In the genomic region with DNA sequence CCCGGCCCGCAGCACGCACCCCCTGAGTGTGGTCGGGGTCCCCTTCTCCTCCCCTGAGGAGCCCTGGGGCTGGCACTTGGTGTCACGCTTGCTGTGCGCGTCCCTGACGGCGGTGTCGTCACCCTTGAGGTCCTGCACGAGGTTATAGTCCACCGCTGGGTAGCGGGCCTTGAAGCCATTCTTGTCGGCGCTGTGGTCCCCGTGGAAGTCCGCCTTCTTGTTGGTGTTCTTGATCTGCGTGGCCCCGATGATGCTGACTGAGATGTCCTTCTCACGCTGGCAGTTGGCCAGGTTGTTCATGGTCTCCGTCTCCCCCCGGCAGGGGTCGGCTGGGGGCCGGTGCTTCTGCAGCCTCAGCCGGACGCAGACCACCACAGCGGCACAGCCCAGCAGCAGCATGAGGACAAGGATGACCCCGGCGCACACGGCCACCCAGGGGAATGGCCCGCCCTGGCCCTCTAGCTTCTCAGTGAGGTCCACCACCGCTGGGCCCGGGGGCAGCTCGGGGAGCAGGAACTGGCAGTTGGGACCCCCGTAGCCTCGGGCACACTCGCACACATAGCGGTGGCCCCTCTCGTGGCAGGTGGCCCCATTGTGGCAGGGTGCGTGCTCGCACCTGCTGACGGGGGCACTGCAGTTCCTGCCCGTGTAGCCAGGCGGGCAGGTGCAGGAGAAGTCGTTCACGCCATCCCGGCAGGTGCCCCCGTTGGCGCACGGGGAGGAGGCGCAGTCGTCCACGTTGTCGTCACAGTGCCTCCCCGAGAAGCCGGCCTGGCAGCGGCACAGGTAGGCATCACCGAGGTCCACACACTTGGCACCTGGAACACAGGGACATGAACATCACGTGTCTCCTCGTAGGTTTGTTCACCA, we compare ENCODE assay signal across 20 cellular contexts.
"Had no signal": no experiment of that assay in that cellular context is flagged by ENCODE, and none has a peak within 500 bp of the region (broad histone marks: within the 10 kb centered on the region; RNA-seq: fewer than 3 reads in every experiment).

No MANE protein-coding gene starts in this region.

- FAIRE-seq: frontal cortex, TTC549 had no signal

- H3K27ac ChIP-seq: upper lobe of left lung, WERI-Rb-1 had no signal

- H3K4me3 ChIP-seq: upper lobe of left lung had no signal

- H3K36me3 ChIP-seq: WERI-Rb-1 had no signal

- DNase-seq: activated CD4-positive, alpha-beta T cell treated with anti-CD3 and anti-CD28 coated beads, Interleukin-2, amount 10 ng/mL, durations not matched to agents 7 days and 5 days; activated CD4-positive, CD25-positive, alpha-beta regulatory T cell treated with anti-CD3 and anti-CD28 coated beads, Interleukin-2, amount 50 U/mL, for 72 hours; activated CD8-positive, alpha-beta memory T cell treated with anti-CD3 and anti-CD28 coated beads, Interleukin-2, amount 10 ng/mL, durations not matched to agents 7 days and 5 days; activated CD8-positive, alpha-beta T cell treated with anti-CD3 and anti-CD28 coated beads for 36 hours; activated naive CD4-positive, alpha-beta T cell; activated T-cell treated with anti-CD3 and anti-CD28 coated beads for 4 hours; amygdala; effector CD4-positive, alpha-beta T cell; hippocampal formation; left ventricle myocardium superior; nephron progenitor cell; occipital lobe; stimulated activated CD4-positive, alpha-beta T cell treated with anti-CD3 and anti-CD28 coated beads, Interleukin-4, amount 100 ng/mL, for 1 hour; stimulated activated naive CD4-positive, alpha-beta T cell; WERI-Rb-1 had no signal

- H3K9me3 ChIP-seq: upper lobe of left lung had no signal

- ATAC-seq: activated CD8-positive, alpha-beta memory T cell treated with anti-CD3 and anti-CD28 coated beads, Interleukin-2, amount 10 ng/mL, durations not matched to agents 7 days and 5 days; activated CD8-positive, alpha-beta T cell treated with anti-CD3 and anti-CD28 coated beads for 36 hours; left ventricle myocardium superior; sciatic nerve; T-cell had no signal
